14 cellular contexts compared by ENCODE assay signal in genomic region chr9:127506814-127507750, GRCh38. TPM values are rescaled to one million over a fixed set of nuclear protein-coding genes. Genes with fewer than 3 reads are reported as not detected.
DNase-seq lines count a peak whose midpoint lies in the region; ATAC-seq, FAIRE-seq and TF ChIP-seq lines count a peak whose summit lies in the region.
"Had no signal": no experiment of that assay in that cellular context is flagged by ENCODE, and none has a peak within 500 bp of the region (broad histone marks: within the 10 kb centered on the region; RNA-seq: fewer than 3 reads in every experiment).

No MANE protein-coding gene starts in this region.

- no peak for TF ChIP-seq RAD21 in A549 (conservative IDR thresholded peaks at IDR 0.05 in 1 of 2, IDR thresholded peaks at IDR 0.05 in 1 of 2)

- H3K4me3 Mint-ChIP-seq in astrocyte (ENCODE audit: unreplicated experiment), result no peak overlapping the region
- H3K4me3 Mint-ChIP-seq: activated naive CD8-positive, alpha-beta T cell treated with anti-CD3 and anti-CD28 coated beads, Interleukin-2, amount 10 ng/mL, durations not matched to agents 7 days and 5 days had no signal

- H3K27me3 ChIP-seq in MM.1S (replicated peaks; ENCODE audit: insufficient read depth, low read length) (no peaks in the 10 kb centered on the region), astrocyte (ENCODE audit: insufficient read depth, low read length) (no peaks in the 10 kb centered on the region)

- H3K9me3 ChIP-seq in A549 (no peaks in the 10 kb centered on the region), MM.1S (replicated peaks; ENCODE audit: insufficient read depth, low read length) (no peaks in the 10 kb centered on the region), astrocyte (ENCODE audit: insufficient read depth, low read depth, low read length) (no peaks in the 10 kb centered on the region), mesodermal cell (ENCODE audit: control insufficient read depth, low read length) (no peaks in the 10 kb centered on the region)

- CTCF ChIA-PET in A549 (lab: Yijun Ruan, JAX), result interaction anchor here (0.7 to 36.3 kb wide), 21 partner anchors 10 to 414 kb away, joined by 3 to 821 read pairs (median 6); partner anchors contain the start of gene TOR2A

- H3F3A ChIP-seq in MM.1S (ENCODE audit: insufficient read depth, low read length), result no peaks in the 10 kb centered on the region

- H2AFZ ChIP-seq in MM.1S (ENCODE audit: low read length) (no peak overlapping the region), astrocyte (ENCODE audit: low read depth, low read length) (no peak overlapping the region)

- ATAC-seq in A549 (peak; percentile 3 to 4; a peak in 3 of 6 replicates), GM18520 (IDR thresholded peaks at IDR 0.05; ENCODE audit: unreplicated experiment) (no peak)

- H3K27ac Mint-ChIP-seq in astrocyte (ENCODE audit: unreplicated experiment), result peak overlapping the region; percentile 53
- H3K27ac Mint-ChIP-seq: activated naive CD8-positive, alpha-beta T cell treated with anti-CD3 and anti-CD28 coated beads, Interleukin-2, amount 10 ng/mL, durations not matched to agents 7 days and 5 days had no signal

- DNase-seq in A549 (ENCODE audit: low read depth in 1 of 2, low spot score in 1 of 2) (no peak), MM.1S (no peak), astrocyte (ENCODE audit: low read depth) (peak; percentile 78), COR-L47 (lab: John Stamatoyannopoulos, UW) (no peak), kidney tubule cell (ENCODE audit: low spot score) (no peak)
- DNase-seq in activated naive CD4-positive, alpha-beta T cell treated with anti-CD3 and anti-CD28 coated beads, Interleukin-2, amount 50 U/mL, for 16 hours, result no peak
- DNase-seq: activated naive CD8-positive, alpha-beta T cell treated with anti-CD3 and anti-CD28 coated beads, Interleukin-2, amount 10 ng/mL, durations not matched to agents 7 days and 5 days; NCI-H2081 treated with DMSO at 0.1 percent for 48 hours; small intestine had no signal

- H3K4me1 ChIP-seq in A549 (peaks cover 24% of the 10 kb centered on the region), MM.1S (ENCODE audit: low read length) (no peaks in the 10 kb centered on the region), astrocyte (ENCODE audit: insufficient read depth, low read length) (peaks cover 36% of the 10 kb centered on the region), mesodermal cell (ENCODE audit: control insufficient read depth, insufficient read depth, low read length, poor library complexity, severe bottlenecking) (peaks cover 50% of the 10 kb centered on the region)

- no peak overlapping the region for H3K4me3 ChIP-seq in A549
- H3K4me3 ChIP-seq in MM.1S (ENCODE audit: low read length), result no peak overlapping the region
- H3K4me3 ChIP-seq in astrocyte (ENCODE audit: insufficient read depth, low read depth, low read length), result no peak overlapping the region
- no peak overlapping the region for H3K4me3 ChIP-seq in mesodermal cell (ENCODE audit: extremely low read depth, insufficient read depth, low read length, poor library complexity, severe bottlenecking)
- H3K4me3 ChIP-seq: lung had no signal

- peaks cover 8% of the 10 kb centered on the region for H3K36me3 Mint-ChIP-seq in astrocyte (ENCODE audit: low read depth, unreplicated experiment)

- H3K36me3 ChIP-seq in MM.1S (replicated peaks; ENCODE audit: insufficient read depth, low read length) (no peaks in the 10 kb centered on the region), astrocyte (ENCODE audit: insufficient read depth, low read length) (peaks cover 16% of the 10 kb centered on the region), mesodermal cell (ENCODE audit: control insufficient read depth, insufficient read depth, low read length) (peaks cover 89% of the 10 kb centered on the region)

- POLR2A ChIA-PET in A549 (lab: Yijun Ruan, JAX), result no interaction called here

- H4K20me1 ChIP-seq in MM.1S (ENCODE audit: insufficient read depth, low read length) (no peaks in the 10 kb centered on the region), astrocyte (ENCODE audit: insufficient read depth, low read length) (peaks cover 48% of the 10 kb centered on the region)

- no peaks in the 10 kb centered on the region for H3K27me3 Mint-ChIP-seq in astrocyte (ENCODE audit: low read depth, unreplicated experiment)
- H3K27me3 Mint-ChIP-seq: activated naive CD8-positive, alpha-beta T cell treated with anti-CD3 and anti-CD28 coated beads, Interleukin-2, amount 10 ng/mL, durations not matched to agents 7 days and 5 days had no signal

- TF ChIP-seq CTCF in A549 (IDR thresholded peaks at IDR 0.05), result no peak
- TF ChIP-seq CTCF in MM.1S (IDR thresholded peaks at IDR 0.05; ENCODE audit: low read length), result 0 out of 2 replicates have a peak, but pooled peaks have one; percentile 10
- no peak for TF ChIP-seq CTCF in astrocyte (IDR thresholded peaks at IDR 0.05; ENCODE audit: insufficient read depth, low read depth, low read length)

- no peak for TF ChIP-seq POLR2A in A549 (IDR thresholded peaks at IDR 0.05; ENCODE audit: low read length)

- H3K9ac ChIP-seq in MM.1S (ENCODE audit: low read length) (no peak overlapping the region), astrocyte (ENCODE audit: low read length) (peak overlapping the region; percentile 23)

- H3K4me1 Mint-ChIP-seq in astrocyte (ENCODE audit: low read depth, unreplicated experiment), result peaks cover 18% of the 10 kb centered on the region

- H3K27ac ChIP-seq in A549 (peak overlapping the region; percentile 41 to 79; a peak in 4 of 6 replicates), MM.1S (ENCODE audit: low read length) (no peak overlapping the region), astrocyte (ENCODE audit: low read depth, low read length) (peak overlapping the region; percentile 34), mesodermal cell (ENCODE audit: low read depth, low read length, severe bottlenecking) (peak overlapping the region; percentile 49)
- H3K27ac ChIP-seq: HL-60 had no signal

- H3K79me2 ChIP-seq in MM.1S (ENCODE audit: low read length) (no peaks in the 10 kb centered on the region), astrocyte (ENCODE audit: insufficient read depth, low read length) (peaks cover 43% of the 10 kb centered on the region)

- H3K9me2 ChIP-seq in MM.1S (replicated peaks; ENCODE audit: insufficient read depth, low read length), result no peaks in the 10 kb centered on the region

- no peak for FAIRE-seq in A549 (lab: Jason Lieb, UNC)
- FAIRE-seq in astrocyte (lab: Jason Lieb, UNC), result no peak
- FAIRE-seq: D721Med, small intestine had no signal

- WGBS in A549 (ENCODE audit: missing lambda C conversion rate), result 77% methylated on average over 23 of the region's 42 CpGs
- WGBS in mesodermal cell (ENCODE audit: insufficient coverage in 2 of 2), 2 experiments, result 91 to 94% methylated on average over 26 to 31 of the region's 42 CpGs

- no peaks in the 10 kb centered on the region for H3K9me3 Mint-ChIP-seq in astrocyte (ENCODE audit: unreplicated experiment)
- H3K9me3 Mint-ChIP-seq: activated naive CD8-positive, alpha-beta T cell treated with anti-CD3 and anti-CD28 coated beads, Interleukin-2, amount 10 ng/mL, durations not matched to agents 7 days and 5 days had no signal

- H3K4me2 ChIP-seq in A549 (no peak overlapping the region), MM.1S (ENCODE audit: low read depth, low read length) (no peak overlapping the region), astrocyte (ENCODE audit: low read length) (peak overlapping the region; percentile 45)

- no peak for TF ChIP-seq EP300 in A549 (IDR thresholded peaks at IDR 0.05)

TF ChIP-seq in A549, 52 proteins besides CTCF, POLR2A, EP300 and RAD21 (continues in another document):
- no peak for TF ChIP-seq MAZ (IDR thresholded peaks at IDR 0.05; ENCODE audit: borderline replicate concordance, low read depth, low read length)
- no peak for TF ChIP-seq HOXA7 (CRISPR knock-in tag; IDR thresholded peaks at IDR 0.05)
- TF ChIP-seq JUNB (IDR thresholded peaks at IDR 0.05), result no peak
- TF ChIP-seq HDAC2 (IDR thresholded peaks at IDR 0.05), result no peak
- no peak for TF ChIP-seq CHD4 (IDR thresholded peaks at IDR 0.05; ENCODE audit: borderline replicate concordance)
- TF ChIP-seq RCOR1 (IDR thresholded peaks at IDR 0.05; ENCODE audit: low read depth, low read length), result no peak
- no peak for TF ChIP-seq NPAS2 (CRISPR knock-in tag; IDR thresholded peaks at IDR 0.05; ENCODE audit: borderline replicate concordance)
- no peak for TF ChIP-seq ZFP36 (IDR thresholded peaks at IDR 0.05; ENCODE audit: borderline replicate concordance, partially characterized antibody)
- TF ChIP-seq TP53 (CRISPR knock-in tag; IDR thresholded peaks at IDR 0.05), result no peak
- no peak for TF ChIP-seq MYC (IDR thresholded peaks at IDR 0.05; ENCODE audit: borderline replicate concordance, low read length)
- no peak for TF ChIP-seq FOSB (CRISPR knock-in tag; IDR thresholded peaks at IDR 0.05)
- TF ChIP-seq HOXB13 (CRISPR knock-in tag; IDR thresholded peaks at IDR 0.05; ENCODE audit: low read depth), result no peak
- no peak for TF ChIP-seq RARB (CRISPR knock-in tag; IDR thresholded peaks at IDR 0.05)
- no peak for TF ChIP-seq KDM1A (IDR thresholded peaks at IDR 0.05; ENCODE audit: low read depth)
- TF ChIP-seq CBX2 (IDR thresholded peaks at IDR 0.05; ENCODE audit: borderline replicate concordance, low read depth), result no peak
- no peak for TF ChIP-seq USF2 (IDR thresholded peaks at IDR 0.05)

RNA-seq across cellular contexts. Expression of gene LRSAM1, which starts 55.8 kb away (rescaled TPM):
- polyA plus RNA-seq in A549 (2011; rRNA removed) (5.1 and 6.4 TPM in 2 replicates), A549 (2017; fragmentation: RNase III; extraction: RNeasy Plus Mini Kit Qiagen cat#74134 plus additional on column Dnase treatment) (9.2 to 10.5 TPM (median 10.0 TPM) in 3 replicates)
- polyA plus RNA-seq in A549 (2012; cell fraction: cytosol; rRNA removed), result 7.6 and 9.1 TPM in 2 replicates
- 31.8 and 46.4 TPM in 2 replicates for polyA plus RNA-seq in A549 (2012; cell fraction: nucleus; rRNA removed)
- 5.7 and 8.9 TPM in 2 replicates for polyA minus RNA-seq in A549 (2011; rRNA and poly(A)+ RNA removed)
- total RNA-seq in astrocyte, result 18.7 and 22.2 TPM in 2 replicates
- 20.3 TPM for polyA plus RNA-seq in mesodermal cell (2013, experiment 1 of 2)
- polyA plus RNA-seq in mesodermal cell (2013, experiment 2 of 2), result 17.1 TPM

RNA-seq across cellular contexts. Expression of gene RPL12, which starts 55.9 kb away (rescaled TPM):
- polyA plus RNA-seq in A549 (2011; rRNA removed), result 1,891 and 2,198 TPM in 2 replicates
- 2,114 and 2,323 TPM in 2 replicates for polyA plus RNA-seq in A549 (2012; cell fraction: cytosol; rRNA removed)
- polyA plus RNA-seq in A549 (2012; cell fraction: nucleus; rRNA removed), result 721 and 1,502 TPM in 2 replicates
- polyA plus RNA-seq in A549 (2017; fragmentation: RNase III; extraction: RNeasy Plus Mini Kit Qiagen cat#74134 plus additional on column Dnase treatment), result 2,384 to 2,622 TPM (median 2,519 TPM) in 3 replicates
- 616 and 1,237 TPM in 2 replicates for polyA minus RNA-seq in A549 (2011; rRNA and poly(A)+ RNA removed)
- total RNA-seq in astrocyte, result 1,037 and 1,189 TPM in 2 replicates
- polyA plus RNA-seq in mesodermal cell (2013, experiment 1 of 2), result 1,589 TPM
- polyA plus RNA-seq in mesodermal cell (2013, experiment 2 of 2), result 1,467 TPM
